In genomic region chr4:176376032-176376614, GRCh38 we compare ENCODE assay signal across 8 cellular contexts. TPM values are rescaled to one million over a fixed set of nuclear protein-coding genes. Genes with fewer than 3 reads are reported as not detected.
DNase-seq lines count a peak whose midpoint lies in the region; ATAC-seq and TF ChIP-seq lines count a peak whose summit lies in the region.

No MANE protein-coding gene starts in this region.

- H3K4me1 ChIP-seq in breast epithelium, result no peaks in the 10 kb centered on the region
- no peaks in the 10 kb centered on the region for H3K4me1 ChIP-seq in tibial nerve

- no peak for ATAC-seq in HG03097 (IDR thresholded peaks at IDR 0.05; ENCODE audit: low FRiP score, unreplicated experiment)

- H3K27me3 ChIP-seq in breast epithelium, result no peaks in the 10 kb centered on the region
- H3K27me3 ChIP-seq in tibial nerve, result no peaks in the 10 kb centered on the region

- H3K27ac ChIP-seq in breast epithelium (no peak overlapping the region), tibial nerve (no peak overlapping the region)

- TF ChIP-seq CTCF in MCF 10A (IDR thresholded peaks at IDR 0.05; ENCODE audit: unreplicated experiment) (peak; percentile 56), breast epithelium (IDR thresholded peaks at IDR 0.05) (peak in 1 of 3 donors; percentile 37), tibial nerve (IDR thresholded peaks at IDR 0.05) (peak in 4 of 5 experiments; percentile 26 to 45 (median 28))

- TF ChIP-seq POLR2A in breast epithelium (IDR thresholded peaks at IDR 0.05) (no peak), tibial nerve (IDR thresholded peaks at IDR 0.05) (no peak)

- POLR2A ChIA-PET in MCF 10A (lab: Yijun Ruan, JAX), result interaction anchor here (0.6 to 0.8 kb wide), 3 partner anchors 182 to 770 kb away, joined by 3 to 4 read pairs (median 3); no protein-coding TSS in a partner anchor

- no peak overlapping the region for H3K4me3 ChIP-seq in breast epithelium
- H3K4me3 ChIP-seq in tibial nerve, result no peak overlapping the region

- no peaks in the 10 kb centered on the region for H3K9me3 ChIP-seq in breast epithelium
- H3K9me3 ChIP-seq in tibial nerve, result no peaks in the 10 kb centered on the region

- CTCF ChIA-PET in MCF 10A (lab: Yijun Ruan, JAX), result interaction anchor here (0.6 to 6.2 kb wide), 9 partner anchors 18 to 963 kb away, joined by 3 to 58 read pairs (median 3); partner anchors contain the start of gene VEGFC

- H3K9me3 Mint-ChIP-seq in MCF 10A (ENCODE audit: unreplicated experiment), result no peaks in the 10 kb centered on the region

- no peak for TF ChIP-seq EP300 in tibial nerve (IDR thresholded peaks at IDR 0.05)

- H3K4me1 Mint-ChIP-seq in MCF 10A (ENCODE audit: insufficient read depth, unreplicated experiment), result peaks cover 8% of the 10 kb centered on the region

- no TSS peak for BruUV-seq in MCF 10A (replicated peaks; lab: Mats Ljungman, UMichigan)

- H3K4me3 Mint-ChIP-seq in MCF 10A (ENCODE audit: unreplicated experiment), result no peak overlapping the region

- no peaks in the 10 kb centered on the region for H3K36me3 Mint-ChIP-seq in MCF 10A (ENCODE audit: insufficient read depth, unreplicated experiment)

- no peaks in the 10 kb centered on the region for H3K36me3 ChIP-seq in breast epithelium
- no peaks in the 10 kb centered on the region for H3K36me3 ChIP-seq in tibial nerve

- DNase-seq in MCF 10A (ENCODE audit: unreplicated experiment) (peak; percentile 29), breast epithelium (ENCODE audit: low spot score in 2 of 2) (no peak), NCI-H69 (lab: John Stamatoyannopoulos, UW) (peak; percentile 35), fibroblast of gingiva (ENCODE audit: low read depth) (peak; percentile 17), tibial nerve (ENCODE audit: low spot score in 2 of 2) (no peak), ureter (ENCODE audit: low spot score) (no peak), DMS79 (lab: John Stamatoyannopoulos, UW) (no peak)

- H3K27ac Mint-ChIP-seq in MCF 10A (ENCODE audit: low read depth, unreplicated experiment), result no peak overlapping the region

- 4 to 8% methylated on average over 2 of the region's 2 CpGs for WGBS in tibial nerve, 2 donors

- intact Hi-C loops in MCF 10A (cut with micrococcal nuclease), result loop anchor here (2.0 to 10.0 kb wide), 3 partner anchors 159 to 875 kb away; no protein-coding TSS in a partner anchor
- intact Hi-C loops in breast epithelium (cut with DNase I; ENCODE audit: low total_unique reads), result loop anchor here (10.0 kb wide), 1 partner anchor 669 kb away; no protein-coding TSS in a partner anchor

- H3K27me3 Mint-ChIP-seq in MCF 10A (ENCODE audit: insufficient read depth, unreplicated experiment), result no peaks in the 10 kb centered on the region

RNA-seq across cellular contexts. Expression of gene SPCS3, which starts 56.4 kb away (rescaled TPM):
- total RNA-seq in MCF 10A (2022) (126 and 169 TPM in 2 replicates), breast epithelium (10 to 100 TPM; 53.1 to 80.2 (median 75.1) TPM), tibial nerve (10 to 100 TPM; 55.7 to 80.6 (median 73.1) TPM), ureter (122 TPM)

Comparison
In these comparisons a context has a peak if more than half of its experiments do, and no peak if none do; other contexts are left out.
1. DNase-seq: peak in MCF 10A (single experiment), NCI-H69 (single experiment) and fibroblast of gingiva (single experiment); none in breast epithelium (0 of 2), tibial nerve (0 of 2), ureter (single experiment) and DMS79 (single experiment).